Comparison of ENCODE assay signal across 8 cellular contexts in the genomic region with DNA sequence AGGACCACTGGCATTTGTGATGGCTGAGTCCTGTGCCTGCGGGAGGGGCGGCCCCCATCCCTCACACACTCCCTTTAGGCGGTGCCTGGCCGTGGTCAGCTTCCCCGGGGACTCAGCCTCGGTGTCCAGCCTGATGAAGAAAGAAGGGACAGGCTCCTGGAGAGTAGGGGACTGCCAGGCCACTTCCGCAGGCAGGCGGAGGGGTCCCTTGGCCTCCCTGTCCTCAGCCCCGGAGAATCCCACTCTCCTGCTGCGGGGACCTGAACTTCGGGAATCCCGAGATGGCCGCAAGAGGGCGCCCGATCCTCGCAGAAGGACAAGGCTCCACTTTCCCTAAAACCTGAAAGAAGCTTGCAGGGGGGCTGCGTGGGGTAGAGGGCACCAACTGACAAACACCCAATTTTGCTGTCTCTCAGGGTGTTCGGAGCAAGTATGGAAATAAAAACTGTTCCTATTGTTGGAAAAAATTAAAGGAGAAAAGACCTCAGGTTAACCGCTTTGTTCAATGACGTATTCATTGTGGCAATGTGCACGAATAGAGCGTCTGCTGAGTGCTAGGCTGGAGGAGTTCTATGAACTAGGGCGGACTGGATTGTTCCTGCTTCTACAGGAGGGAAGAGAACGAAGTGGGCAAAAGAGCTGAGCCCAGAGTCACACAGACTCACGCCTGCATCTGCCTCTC.
DNase-seq lines count a peak whose midpoint lies in the region; TF ChIP-seq lines count a peak whose summit lies in the region.

No MANE protein-coding gene starts in this region.

- DNase-seq in SKM-1 treated with dmso at 0.1 percent for 144 hours (lab: John Stamatoyannopoulos, UW; ENCODE audit: unreplicated experiment): peak; percentile 5
- DNase-seq in SKM-1 (lab: John Stamatoyannopoulos, UW; ENCODE audit: unreplicated experiment): no peak
- DNase-seq in NCI-H2227 (lab: John Stamatoyannopoulos, UW; ENCODE audit: unreplicated experiment): peak; percentile 83
- peak; percentile 24 for DNase-seq in activated T-cell treated with anti-CD3 and anti-CD28 coated beads for 24 hours (ENCODE audit: low read depth)
- DNase-seq in fibroblast of mammary gland (ENCODE audit: low read depth): peak; percentile 34
- peak; percentile 80 for DNase-seq in neural progenitor cell (ENCODE audit: low spot score)
- peak; percentile 81 for DNase-seq in uterus
- DNase-seq in NCI-H1092 (lab: John Stamatoyannopoulos, UW): no peak

- H2AFZ ChIP-seq in neural progenitor cell (replicated peaks): no peak overlapping the region

- H3K36me3 ChIP-seq in neural progenitor cell (no peaks in the 10 kb centered on the region), uterus (no peaks in the 10 kb centered on the region)

- H3K4me1 ChIP-seq in neural progenitor cell (peaks cover 2% of the 10 kb centered on the region), uterus (no peaks in the 10 kb centered on the region)

- H3F3A ChIP-seq in neural progenitor cell (ENCODE audit: low read depth): no peaks in the 10 kb centered on the region

- TF ChIP-seq POLR2A in uterus (IDR thresholded peaks at IDR 0.05): no peak

- H3K36me3 Mint-ChIP-seq in neural progenitor cell: no peaks in the 10 kb centered on the region

- intact Hi-C loops in uterus (cut with DNase I; ENCODE audit: low total_unique reads): loop anchor here (10.0 kb wide), 1 partner anchor 1555 kb away; no protein-coding TSS in a partner anchor

- no peak overlapping the region for H3K27ac Mint-ChIP-seq in neural progenitor cell

- H3K27ac ChIP-seq in neural progenitor cell (no peak overlapping the region), uterus (peak overlapping the region; percentile 47 to 68)

- TF ChIP-seq CTCF in fibroblast of mammary gland (conservative IDR thresholded peaks at IDR 0.05; ENCODE audit: control insufficient read depth, insufficient read depth, low read depth, low read length) (peak; percentile 73), neural progenitor cell (IDR thresholded peaks at IDR 0.05) (peak; percentile 95), uterus (IDR thresholded peaks at IDR 0.05) (peak; percentile 68 to 88 (median 86))

- H3K27me3 Mint-ChIP-seq in neural progenitor cell (ENCODE audit: insufficient read depth, low read depth): peaks cover 3% of the 10 kb centered on the region

- H3K9me3 ChIP-seq in neural progenitor cell (ENCODE audit: low read depth) (no peaks in the 10 kb centered on the region), uterus (no peaks in the 10 kb centered on the region)

- H3K9ac ChIP-seq in neural progenitor cell: no peak overlapping the region

- peak overlapping the region; percentile 57 for H3K4me2 ChIP-seq in neural progenitor cell

- no peaks in the 10 kb centered on the region for H3K9me3 Mint-ChIP-seq in neural progenitor cell

- H3K4me3 Mint-ChIP-seq in neural progenitor cell: no peak overlapping the region

- H3K27me3 ChIP-seq in neural progenitor cell: peaks cover 14% of the 10 kb centered on the region
- no peaks in the 10 kb centered on the region for H3K27me3 ChIP-seq in uterus

- no peaks in the 10 kb centered on the region for H3K79me2 ChIP-seq in neural progenitor cell (ENCODE audit: low read depth)

- H3K4me3 ChIP-seq in fibroblast of mammary gland (ENCODE audit: control insufficient read depth, low read depth, low read length): no peak overlapping the region
- no peak overlapping the region for H3K4me3 ChIP-seq in neural progenitor cell
- H3K4me3 ChIP-seq in uterus: peak overlapping the region in 1 of 2 donors; percentile 13

- peaks cover 14% of the 10 kb centered on the region for H3K4me1 Mint-ChIP-seq in neural progenitor cell

- no peaks in the 10 kb centered on the region for H4K20me1 ChIP-seq in neural progenitor cell (ENCODE audit: low read depth)

Comparison
In these comparisons a context has a peak if more than half of its experiments do, and no peak if none do; other contexts are left out.
1. DNase-seq: peak in SKM-1 treated with dmso at 0.1 percent for 144 hours (single experiment), NCI-H2227 (single experiment), activated T-cell treated with anti-CD3 and anti-CD28 coated beads for 24 hours (single experiment), fibroblast of mammary gland (single experiment), neural progenitor cell (single experiment) and uterus (2 of 2); none in SKM-1 (single experiment) and NCI-H1092 (single experiment).
2. Peak in every context shown above with its lines, with median percentiles within 50 percentile points of each other: CTCF ChIP-seq.